12 cellular contexts compared by ENCODE assay signal in the genomic region with DNA sequence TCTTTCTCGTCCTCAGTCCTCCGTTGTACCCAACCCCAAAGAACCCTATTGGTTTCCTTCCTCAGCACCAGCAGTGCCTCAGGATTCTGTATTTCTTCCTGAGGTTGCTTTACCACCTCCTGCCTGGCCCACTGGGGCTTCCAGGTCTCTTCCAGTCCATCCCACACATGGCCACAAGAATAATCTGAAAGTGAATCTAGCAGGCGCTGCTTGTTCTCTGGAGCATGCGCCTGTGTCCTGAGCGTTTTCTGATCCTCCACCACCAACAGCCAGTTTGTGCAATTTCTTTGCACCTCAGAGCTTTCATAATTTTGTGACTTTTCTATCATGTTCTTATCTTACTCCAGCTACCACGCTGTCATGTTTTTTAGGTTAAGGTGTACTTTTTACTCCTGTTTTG. TPM values are rescaled to one million over a fixed set of nuclear protein-coding genes. Genes with fewer than 3 reads are reported as not detected.
A peak's percentile ranks its signal among the peaks of the same experiment; 100 is the strongest.
DNase-seq lines count a peak whose midpoint lies in the region; ATAC-seq and TF ChIP-seq lines count a peak whose summit lies in the region.
"Had no signal": no experiment of that assay in that cellular context is flagged by ENCODE, and none has a peak within 500 bp of the region (broad histone marks: within the 10 kb centered on the region; RNA-seq: fewer than 3 reads in every experiment).

No MANE protein-coding gene starts in this region.

- H3K27ac ChIP-seq in H9 (ENCODE audit: insufficient read length, low read depth, low read length) (no peak overlapping the region), left lung (peak overlapping the region; percentile 54 to 63), stomach (peak overlapping the region in 4 of 5 donors; percentile 70 to 98 (median 96))
- no peak overlapping the region for H3K27ac ChIP-seq in CD4-positive, alpha-beta T cell (ENCODE audit: low read depth, low read length)
- H3K27ac ChIP-seq: colonic mucosa had no signal

- H3K23me2 ChIP-seq in H9 (ENCODE audit: insufficient read length, low read depth, low read length, poor library complexity, severe bottlenecking) = peaks cover 3% of the 10 kb centered on the region

- ATAC-seq in left lung (no peak), HG02870 (IDR thresholded peaks at IDR 0.05; ENCODE audit: unreplicated experiment) (no peak)
- no peak for ATAC-seq in CD4-positive, alpha-beta T cell (ENCODE audit: poor library complexity)

- no CpG with 5 or more reads among the region's 6 CpGs for WGBS in H9 (ENCODE audit: extremely low coverage, insufficient read length, low lambda C conversion rate)
- WGBS in stomach, 5 donors = 52 to 75% (median 64%) methylated on average over 6 of the region's 6 CpGs

- no peak overlapping the region for H2AFZ ChIP-seq in H9 (ENCODE audit: low read length)

- CTCF ChIA-PET in CD4-positive, alpha-beta T cell (lab: Charles Lee) = interaction anchor here (1.0 to 1.5 kb wide), 2 partner anchors 12 to 78 kb away, joined by 3 to 4 read pairs; partner anchors contain the start of genes AARS2 and SLC29A1

- H3K4me3 ChIP-seq in left lung = no peak overlapping the region
- no peak overlapping the region for H3K4me3 ChIP-seq in stomach
- H3K4me3 ChIP-seq: colonic mucosa had no signal

- DNase-seq in H9 (no peak), amniotic epithelial cell (ENCODE audit: low read depth) (peak; percentile 42), left lung (peak in 1 of 2 donors; percentile 2), stomach (no peak), germinal center (ENCODE audit: low spot score) (no peak), NCI-H524 (lab: John Stamatoyannopoulos, UW) (no peak)
- DNase-seq in CD4-positive, alpha-beta T cell = no peak
- DNase-seq: activated CD4-positive, alpha-beta T cell treated with anti-CD3 and anti-CD28 coated beads for 4 hours; CD4-positive, alpha-beta memory T cell had no signal

- H3K27ac Mint-ChIP-seq in H9 = peak overlapping the region in 2 of 3 experiments; percentile 24 to 61; a peak in 3 of 7 replicates
- no peak overlapping the region for H3K27ac Mint-ChIP-seq in CD4-positive, alpha-beta T cell

- H3K4me1 Mint-ChIP-seq in H9 = peaks cover 35 to 37% of the 10 kb centered on the region in 2 experiments
- H3K4me1 Mint-ChIP-seq in CD4-positive, alpha-beta T cell (ENCODE audit: low read depth) = peaks cover 8% of the 10 kb centered on the region

- no peak overlapping the region for H3T11ph ChIP-seq in H9 (ENCODE audit: low read length)

- H3K36me3 ChIP-seq in left lung (peaks cover 0 to 22% of the 10 kb centered on the region in 2 donors), stomach (peaks cover 28 to 35% (median 32%) of the 10 kb centered on the region in 4 donors)
- H3K36me3 ChIP-seq: colonic mucosa had no signal

- peaks cover 11% of the 10 kb centered on the region for H3K27me3 Mint-ChIP-seq in H9 (ENCODE audit: low read depth)
- H3K27me3 Mint-ChIP-seq in CD4-positive, alpha-beta T cell = no peaks in the 10 kb centered on the region
- H3K27me3 Mint-ChIP-seq: CD4-positive, alpha-beta memory T cell had no signal

- no peaks in the 10 kb centered on the region; the same call in 1 of the 2 replicates for H3K4me1 ChIP-seq in H9 (ENCODE audit: insufficient read depth, low read length)
- peaks cover 10 to 52% of the 10 kb centered on the region in 2 donors for H3K4me1 ChIP-seq in left lung
- peaks cover 42 to 85% (median 64%) of the 10 kb centered on the region in 4 donors for H3K4me1 ChIP-seq in stomach
- H3K4me1 ChIP-seq: colonic mucosa had no signal

- H3K79me2 ChIP-seq in H9 (ENCODE audit: insufficient read depth, low read length) = no peaks in the 10 kb centered on the region

- no peak overlapping the region for H4K91ac ChIP-seq in H9 (ENCODE audit: insufficient read length, low read depth, low read length)

- no peak overlapping the region for H3K18ac ChIP-seq in H9 (ENCODE audit: insufficient read length, low read depth, low read length)

- H3K4me3 Mint-ChIP-seq in H9 = no peak overlapping the region; a peak in 2 of 5 replicates
- H3K4me3 Mint-ChIP-seq in CD4-positive, alpha-beta T cell = no peak overlapping the region

- no peak overlapping the region for H2BK20ac ChIP-seq in H9 (ENCODE audit: low read depth, low read length, poor library complexity, severe bottlenecking)

- no peak overlapping the region for H3K23ac ChIP-seq in H9 (ENCODE audit: insufficient read length, low read depth, low read length)

- no peak overlapping the region for H3K14ac ChIP-seq in H9 (ENCODE audit: insufficient read depth, low read length)

- no peak overlapping the region for H2BK12ac ChIP-seq in H9 (ENCODE audit: insufficient read length, low read depth, low read length)

- no peak overlapping the region for H2BK15ac ChIP-seq in H9 (ENCODE audit: low read depth, low read length)

- no peak overlapping the region for H3K4ac ChIP-seq in H9 (ENCODE audit: low read depth, low read length)

- H2AK5ac ChIP-seq in H9 (ENCODE audit: insufficient read length, low read length) = no peak overlapping the region

- H4K8ac ChIP-seq in H9 (replicated peaks; ENCODE audit: insufficient read length, low read depth, low read length) = no peak overlapping the region

- H3K79me1 ChIP-seq in H9 (ENCODE audit: insufficient read depth, low read depth, low read length, poor library complexity, severe bottlenecking) = no peaks in the 10 kb centered on the region

- no peaks in the 10 kb centered on the region; a peak in 1 of 5 replicates for H3K9me3 Mint-ChIP-seq in H9
- no peaks in the 10 kb centered on the region for H3K9me3 Mint-ChIP-seq in CD4-positive, alpha-beta T cell
- H3K9me3 Mint-ChIP-seq: CD4-positive, alpha-beta memory T cell had no signal

- no peaks in the 10 kb centered on the region for H3K27me3 ChIP-seq in H9 (ENCODE audit: insufficient read depth, low read length)
- no peaks in the 10 kb centered on the region for H3K27me3 ChIP-seq in left lung
- no peaks in the 10 kb centered on the region for H3K27me3 ChIP-seq in stomach
- H3K27me3 ChIP-seq in CD4-positive, alpha-beta T cell (ENCODE audit: control insufficient read depth, insufficient read depth, low read length) = no peaks in the 10 kb centered on the region
- H3K27me3 ChIP-seq: colonic mucosa had no signal

- no peak overlapping the region for H4K5ac ChIP-seq in H9 (ENCODE audit: insufficient read length, low read depth, low read length)

- no peak overlapping the region for H2BK5ac ChIP-seq in H9 (ENCODE audit: insufficient read length, low read length)

- TF ChIP-seq CTCF in H9 (conservative IDR thresholded peaks at IDR 0.05) (no peak), left lung (IDR thresholded peaks at IDR 0.05) (no peak), stomach (IDR thresholded peaks at IDR 0.05) (no peak)
- TF ChIP-seq CTCF in CD4-positive, alpha-beta T cell (IDR thresholded peaks at IDR 0.05) = no peak

- TF ChIP-seq EP300 in stomach (IDR thresholded peaks at IDR 0.05) = no peak

- no peaks in the 10 kb centered on the region for H4K20me1 ChIP-seq in H9 (ENCODE audit: control insufficient read depth, insufficient read depth, insufficient read length)

- no peak overlapping the region for H2BK120ac ChIP-seq in H9 (ENCODE audit: low read depth, low read length, poor library complexity, severe bottlenecking)

- no peak overlapping the region for H3K9ac ChIP-seq in H9 (ENCODE audit: extremely low read depth, insufficient read length, low read length)

- POLR2A ChIA-PET in CD4-positive, alpha-beta T cell (lab: Charles Lee) = interaction anchor here (4.4 kb wide), 1 partner anchor 11 kb away, joined by 65 read pairs; the partner anchor contains the start of gene HSP90AB1

- H3K4me2 ChIP-seq in H9 (ENCODE audit: insufficient read depth, insufficient read length, low read length) = no peak overlapping the region

- no peaks in the 10 kb centered on the region for H3K9me3 ChIP-seq in H9 (ENCODE audit: control insufficient read depth, low read depth, low read length)
- no peaks in the 10 kb centered on the region for H3K9me3 ChIP-seq in left lung
- no peaks in the 10 kb centered on the region for H3K9me3 ChIP-seq in stomach
- no peaks in the 10 kb centered on the region for H3K9me3 ChIP-seq in CD4-positive, alpha-beta T cell (ENCODE audit: control insufficient read depth, low read length)
- H3K9me3 ChIP-seq: colonic mucosa had no signal

- no peak overlapping the region for H3K56ac ChIP-seq in H9 (ENCODE audit: insufficient read length, low read depth, low read length)

- intact Hi-C loops in left lung (cut with DNase I) (loop anchor here in 1 of 2 donors (5.0 kb wide), 1 partner anchor 63 kb away; no protein-coding TSS in a partner anchor), stomach (cut with DNase I; ENCODE audit: low total_unique reads) (loop anchor here (10.0 kb wide), 1 partner anchor 60 kb away; no protein-coding TSS in a partner anchor)
- intact Hi-C loops in CD4-positive, alpha-beta T cell (cut with DNase I, micrococcal nuclease) = loop anchor here in 1 of 2 experiments (5.0 kb wide), 1 partner anchor 138 kb away; no protein-coding TSS in a partner anchor

- TF ChIP-seq POLR2A in stomach (IDR thresholded peaks at IDR 0.05) = no peak

- H3K36me3 Mint-ChIP-seq in H9 (ENCODE audit: insufficient read depth in 1 of 3, low read depth in 3 of 3) = peaks cover 34 to 52% (median 50%) of the 10 kb centered on the region in 3 experiments; a peak in 6 of 7 replicates
- H3K36me3 Mint-ChIP-seq in CD4-positive, alpha-beta T cell (ENCODE audit: low read depth) = no peaks in the 10 kb centered on the region
- H3K36me3 Mint-ChIP-seq: CD4-positive, alpha-beta memory T cell had no signal

RNA-seq across cellular contexts. Expression of gene HSP90AB1, which starts 11.6 kb away (rescaled TPM):
- total RNA-seq in H9 (2021) (1,986 and 2,056 TPM in 2 replicates), left lung (100 to 1,000 TPM; 726 to 810 TPM), stomach (100 to 1,000 TPM; 168 to 414 (median 370) TPM)
- 100 to 1,000 TPM; 267 to 549 (median 348) TPM for polyA plus RNA-seq in stomach
- total RNA-seq in CD4-positive, alpha-beta T cell = 100 to 1,000 TPM; 401 to 405 TPM

RNA-seq across cellular contexts. Expression of gene SLC29A1, which starts 11.9 kb away (rescaled TPM):
- total RNA-seq in H9 (2021) = 118 and 124 TPM in 2 replicates
- total RNA-seq in left lung = 10 to 100 TPM; 46.8 to 48.2 TPM
- 100 to 1,000 TPM in 2 of 5 donors, 10 to 100 TPM in 3; 26.4 to 217 (median 77.4) TPM for total RNA-seq in stomach
- 10 to 100 TPM; 22.6 to 33.5 (median 29.0) TPM for polyA plus RNA-seq in stomach
- 1 to 10 TPM in 1 of 2 experiments, under 1 TPM in 1; 0.67 to 1.3 TPM for total RNA-seq in CD4-positive, alpha-beta T cell

RNA-seq across cellular contexts. Expression of gene MYMX, which starts 18.5 kb away (rescaled TPM):
- total RNA-seq in H9 (2021) (1.1 and 1.8 TPM in 2 replicates), left lung (under 1 TPM in 1 of 2 donors, not detected in 1; 0.34 TPM), stomach (not detected)
- 1 to 10 TPM in 1 of 3 donors, under 1 TPM in 1, not detected in 1; 0.95 to 3.4 TPM for polyA plus RNA-seq in stomach
- not detected for total RNA-seq in CD4-positive, alpha-beta T cell
- total RNA-seq: CD4-positive, alpha-beta memory T cell; colonic mucosa; HT1080 had no signal
- polyA plus RNA-seq: CD4-positive, alpha-beta memory T cell had no signal

RNA-seq across cellular contexts. Expression of gene SLC35B2, which starts 22.1 kb away (rescaled TPM):
- 34.5 and 36.1 TPM in 2 replicates for total RNA-seq in H9 (2021)
- total RNA-seq in left lung = 10 to 100 TPM; 43.7 to 50.0 TPM
- 10 to 100 TPM in 4 of 5 donors, 1 to 10 TPM in 1; 1.4 to 60.1 (median 27.0) TPM for total RNA-seq in stomach
- 10 to 100 TPM in 2 of 3 donors, 1 to 10 TPM in 1; 7.3 to 17.2 (median 16.6) TPM for polyA plus RNA-seq in stomach
- total RNA-seq in CD4-positive, alpha-beta T cell = 1 to 10 TPM; 6.4 to 7.0 TPM

RNA-seq across cellular contexts. Expression of gene NFKBIE, which starts 30.1 kb away (rescaled TPM):
- total RNA-seq in H9 (2021) (9.7 and 12.1 TPM in 2 replicates), left lung (10 to 100 TPM; 12.1 to 19.3 TPM), stomach (10 to 100 TPM in 1 of 5 donors, 1 to 10 TPM in 1, under 1 TPM in 1, not detected in 2; 0.89 to 23.5 (median 3.5) TPM)
- polyA plus RNA-seq in stomach = 10 to 100 TPM in 2 of 3 donors, 1 to 10 TPM in 1; 9.9 to 14.2 (median 10.6) TPM
- total RNA-seq in CD4-positive, alpha-beta T cell = 10 to 100 TPM; 43.0 to 43.1 TPM

Comparison
In these comparisons a context has a peak if more than half of its experiments do, and no peak if none do; other contexts are left out.
1. H3K27ac ChIP-seq: peak in left lung (2 of 2) and stomach (4 of 5); none in H9 (single experiment) and CD4-positive, alpha-beta T cell (single experiment).
2. RNA of gene SLC29A1, which starts 11.9 kb away (total RNA-seq): 118 to 124 TPM in H9, 26.4 to 217 TPM in stomach and 46.8 to 48.2 TPM in left lung; 0.67 to 1.3 TPM in CD4-positive, alpha-beta T cell; every median in the first group is over 10 times any median in the second.